In genomic region chr7:109387530-109387929, GRCh38 we compare ENCODE assay signal across 16 cellular contexts.
"Had no signal": no experiment of that assay in that cellular context is flagged by ENCODE, and none has a peak within 500 bp of the region (broad histone marks: within the 10 kb centered on the region; RNA-seq: fewer than 3 reads in every experiment).

No MANE protein-coding gene starts in this region.

- H3K9me3 Mint-ChIP-seq: activated T-cell treated with anti-CD3 and anti-CD28 coated beads, Interleukin-2, amount 50 U/mL, for 24 hours; T-helper 2 cell treated with Interferon-gamma antibody and Interleukin-4, amounts not matched to agents 5 μg/mL and 100 μg/mL, for 36 hours had no signal

- H3K27me3 Mint-ChIP-seq: activated T-cell treated with anti-CD3 and anti-CD28 coated beads, Interleukin-2, amount 50 U/mL, for 24 hours had no signal

- H3K27ac Mint-ChIP-seq: activated naive CD4-positive, alpha-beta T cell treated with anti-CD3 and anti-CD28 coated beads, Interleukin-2, amount 50 U/mL, for 72 hours; activated T-cell treated with anti-CD3 and anti-CD28 coated beads, Interleukin-2, amount 50 U/mL, for 24 hours; T-helper 2 cell treated with Interferon-gamma antibody and Interleukin-4, amounts not matched to agents 5 μg/mL and 100 μg/mL, for 36 hours had no signal

- H3K36me3 Mint-ChIP-seq: activated naive CD4-positive, alpha-beta T cell treated with anti-CD3 and anti-CD28 coated beads, Interleukin-2, amount 50 U/mL, for 72 hours had no signal

- H3K4me3 Mint-ChIP-seq: activated T-cell treated with anti-CD3 and anti-CD28 coated beads, Interleukin-2, amount 50 U/mL, for 24 hours; T-helper 2 cell treated with Interferon-gamma antibody and Interleukin-4, amounts not matched to agents 5 μg/mL and 100 μg/mL, for 36 hours had no signal

- DNase-seq: activated CD4-positive, alpha-beta T cell treated with anti-CD3 and anti-CD28 coated beads, Interleukin-2, amount 50 U/mL, for 48 hours; activated CD4-positive, CD25-positive, alpha-beta regulatory T cell treated with anti-CD3 and anti-CD28 coated beads, Interleukin-2, amount 50 U/mL, for 72 hours; activated effector memory CD4-positive, alpha-beta T cell treated with anti-CD3 and anti-CD28 coated beads, Interleukin-2, amount 50 U/mL, for 16 hours; activated T-cell treated with anti-CD3 and anti-CD28 coated beads, Interleukin-2, amount 50 U/mL, for 24 hours; brain microvascular endothelial cell; cerebellar nuclear complex; effector memory CD4-positive, alpha-beta T cell; foreskin keratinocyte; glutamatergic neuron; kidney; mesenchymal stem cell; stimulated activated CD4-positive, alpha-beta T cell treated with anti-CD3 and anti-CD28 coated beads, Interleukin-12 subunit alpha, Interleukin-12 subunit beta, amount 100 ng/mL, for 4 hours; stimulated activated CD4-positive, alpha-beta T cell treated with anti-CD3 and anti-CD28 coated beads, Interleukin-2, amount 100 ng/mL, for 24 hours; thyroid gland had no signal

- ATAC-seq: activated naive CD4-positive, alpha-beta T cell treated with anti-CD3 and anti-CD28 coated beads, Interleukin-2, amount 50 U/mL, for 72 hours; foreskin keratinocyte had no signal
